In genomic region chr13:26811636-26812035, GRCh38 we compare ENCODE assay signal across 16 cellular contexts. TPM values are rescaled to one million over a fixed set of nuclear protein-coding genes. Genes with fewer than 3 reads are reported as not detected.
DNase-seq lines count a peak whose midpoint lies in the region; ATAC-seq and TF ChIP-seq lines count a peak whose summit lies in the region.
"Had no signal": no experiment of that assay in that cellular context is flagged by ENCODE, and none has a peak within 500 bp of the region (broad histone marks: within the 10 kb centered on the region; RNA-seq: fewer than 3 reads in every experiment).

No MANE protein-coding gene starts in this region.

- DNase-seq in NCI-H2227 (lab: John Stamatoyannopoulos, UW; ENCODE audit: unreplicated experiment) (peak; percentile 8), NCI-H2227 treated with DMSO at 0.1 percent for 48 hours (lab: John Stamatoyannopoulos, UW) (no peak), NCI-H1092 (lab: John Stamatoyannopoulos, UW) (peak; percentile 58), NCI-H446 treated with DMSO at 0.1 percent for 48 hours (lab: John Stamatoyannopoulos, UW) (peak; percentile 96), mesenteric fat pad (ENCODE audit: low spot score) (peak; percentile 33), AML-193 (lab: John Stamatoyannopoulos, UW) (no peak), NCI-H748 treated with DMSO at 0.1 percent for 48 hours (lab: John Stamatoyannopoulos, UW) (no peak)
- DNase-seq: EL, HCEC 1CT, NCI-H2029, NCI-H526, SK-N-SH had no signal

- ATAC-seq in GM18505 (IDR thresholded peaks at IDR 0.05; ENCODE audit: unreplicated experiment) = no peak
- ATAC-seq: A549, Panc1, Right ventricle myocardium inferior had no signal

- no peak for TF ChIP-seq POLR2A in GM18505 (IDR thresholded peaks at IDR 0.05; ENCODE audit: borderline replicate concordance, extremely low read depth, insufficient read depth, insufficient read length)

RNA-seq across cellular contexts. Expression of gene GPR12, which starts 51.0 kb away (rescaled TPM):
- total RNA-seq in mesenteric fat pad = not detected

Comparison
In these comparisons a context has a peak if more than half of its experiments do, and no peak if none do; other contexts are left out.
1. DNase-seq: peak in NCI-H2227 (single experiment), NCI-H1092 (single experiment), NCI-H446 treated with DMSO at 0.1 percent for 48 hours (single experiment) and mesenteric fat pad (single experiment); none in NCI-H2227 treated with DMSO at 0.1 percent for 48 hours (single experiment), AML-193 (0 of 2) and NCI-H748 treated with DMSO at 0.1 percent for 48 hours (single experiment).